In the genomic region with DNA sequence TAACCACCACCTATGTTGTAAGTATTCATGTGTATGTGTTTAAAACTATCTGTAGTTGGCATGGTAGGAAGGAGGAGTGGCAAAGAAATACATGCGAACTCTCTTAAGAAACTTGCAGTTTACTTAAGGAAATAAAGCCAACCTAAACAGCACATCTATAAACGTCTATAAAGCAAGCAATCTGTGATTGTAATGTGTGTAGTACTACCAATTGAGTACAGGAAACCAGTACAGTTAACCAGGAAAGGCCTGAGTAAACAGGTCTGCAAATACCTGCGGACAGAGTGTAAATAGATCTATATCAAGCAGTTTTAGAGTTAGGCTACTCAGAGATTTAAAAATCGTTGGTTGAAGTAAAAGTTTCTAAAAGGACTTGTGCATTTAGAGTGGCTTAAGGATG, we compare ENCODE assay signal across 20 cellular contexts. TPM values are rescaled to one million over a fixed set of nuclear protein-coding genes. Genes with fewer than 3 reads are reported as not detected.
A peak's percentile ranks its signal among the peaks of the same experiment; 100 is the strongest.
DNase-seq lines count a peak whose midpoint lies in the region; ATAC-seq, FAIRE-seq and TF ChIP-seq lines count a peak whose summit lies in the region.
"Had no signal": no experiment of that assay in that cellular context is flagged by ENCODE, and none has a peak within 500 bp of the region (broad histone marks: within the 10 kb centered on the region; RNA-seq: fewer than 3 reads in every experiment).

No MANE protein-coding gene starts in this region.

- BruUV-seq in PC-3 (replicated peaks; lab: Mats Ljungman, UMichigan): no TSS peak

- no peaks in the 10 kb centered on the region for H3K4me1 Mint-ChIP-seq in glutamatergic neuron (ENCODE audit: low read depth, unreplicated experiment)

- H3K27ac Mint-ChIP-seq in glutamatergic neuron (ENCODE audit: unreplicated experiment): no peak overlapping the region
- H3K27ac Mint-ChIP-seq: H9 had no signal

- H3K9me3 Mint-ChIP-seq in glutamatergic neuron (ENCODE audit: unreplicated experiment): no peaks in the 10 kb centered on the region
- H3K9me3 Mint-ChIP-seq: H9 had no signal

- DNase-seq in PC-3 (peak; percentile 84), epithelial cell of esophagus (ENCODE audit: low read depth) (peak; percentile 15), pancreas (no peak), suprapubic skin (ENCODE audit: low spot score in 2 of 2) (no peak), glutamatergic neuron (no peak), cerebellar cortex (ENCODE audit: low spot score) (no peak)
- DNase-seq: AML-193, COR-L47, H9, NCI-H1417 treated with DMSO at 0.1 percent for 48 hours, NCI-H1930, NCI-H446 treated with DMSO at 0.1 percent for 48 hours, NCI-H748 treated with DMSO at 0.1 percent for 48 hours, OCI-M1, SJCRH30 had no signal

- H3K4me2 ChIP-seq in PC-3 (ENCODE audit: low read length): peak overlapping the region; percentile 36

- CTCF ChIA-PET in PC-3 (lab: Charles Lee): no interaction called here

- H2AFZ ChIP-seq in PC-3 (ENCODE audit: low read length): 0 out of 2 replicates have a peak overlapping the region, but pooled peaks have one; percentile 7

- no peak overlapping the region for H3K4me3 Mint-ChIP-seq in glutamatergic neuron (ENCODE audit: unreplicated experiment)
- H3K4me3 Mint-ChIP-seq: H9 had no signal

- H3K4me3 ChIP-seq in PC-3 (ENCODE audit: low read length) (no peak overlapping the region), epithelial cell of esophagus (ENCODE audit: low read length) (peak overlapping the region; percentile 84), pancreas (no peak overlapping the region), suprapubic skin (no peak overlapping the region)
- H3K4me3 ChIP-seq: SJCRH30 had no signal

- peaks cover 30% of the 10 kb centered on the region for H3K4me1 ChIP-seq in PC-3 (ENCODE audit: insufficient read depth, low read length)
- peaks cover 8 to 13% (median 10%) of the 10 kb centered on the region in 3 donors for H3K4me1 ChIP-seq in pancreas
- peaks cover 25% of the 10 kb centered on the region for H3K4me1 ChIP-seq in suprapubic skin
- H3K4me1 ChIP-seq: SJCRH30 had no signal

- TF ChIP-seq POLR2A in suprapubic skin (IDR thresholded peaks at IDR 0.05): no peak

- no peaks in the 10 kb centered on the region for H3K36me3 Mint-ChIP-seq in glutamatergic neuron (ENCODE audit: unreplicated experiment)

- H4K20me1 ChIP-seq in PC-3 (ENCODE audit: low read length): no peaks in the 10 kb centered on the region

- TF ChIP-seq EP300 in suprapubic skin (IDR thresholded peaks at IDR 0.05): no peak

- POLR2A ChIA-PET in PC-3 (lab: Charles Lee; ENCODE audit: unreplicated experiment): no interaction called here

- TF ChIP-seq CTCF in C4-2B (conservative IDR thresholded peaks at IDR 0.05): no peak
- no peak for TF ChIP-seq CTCF in PC-3 (conservative IDR thresholded peaks at IDR 0.05; ENCODE audit: low read depth, low read length)
- no peak for TF ChIP-seq CTCF in epithelial cell of esophagus (IDR thresholded peaks at IDR 0.05; ENCODE audit: insufficient read depth, low read depth, low read length, missing control alignments)
- TF ChIP-seq CTCF in pancreas (IDR thresholded peaks at IDR 0.05): no peak
- TF ChIP-seq CTCF in suprapubic skin (IDR thresholded peaks at IDR 0.05): no peak
- TF ChIP-seq CTCF in glutamatergic neuron (IDR thresholded peaks at IDR 0.05; ENCODE audit: partially characterized antibody, unreplicated experiment): no peak

- intact Hi-C loops in PC-3 (cut with micrococcal nuclease) (loop anchor here (2.0 kb wide), 1 partner anchor 24 kb away; no protein-coding TSS in a partner anchor), pancreas (cut with DNase I) (no loop called here)

- ATAC-seq in PC-3 (peak; percentile 99), pancreas (peak in 3 of 4 donors; percentile 24 to 37 (median 32)), GM21529 (IDR thresholded peaks at IDR 0.05; ENCODE audit: unreplicated experiment) (no peak)

- no peaks in the 10 kb centered on the region for H3F3A ChIP-seq in PC-3 (ENCODE audit: low read length, unreplicated experiment)

- 24 to 35% methylated on average over 4 of the region's 4 CpGs for WGBS in pancreas, 2 donors
- 43% methylated on average over 4 of the region's 4 CpGs for WGBS in suprapubic skin

- no peaks in the 10 kb centered on the region for H3K79me2 ChIP-seq in PC-3 (ENCODE audit: low read length)

- 0 out of 2 replicates have a peak, but pooled peaks cover 5% of the 10 kb centered on the region for H3K9me2 ChIP-seq in PC-3 (replicated peaks; ENCODE audit: low read length)

- H3K36me3 ChIP-seq in PC-3 (ENCODE audit: low read depth, low read length) (no peaks in the 10 kb centered on the region), pancreas (no peaks in the 10 kb centered on the region), suprapubic skin (no peaks in the 10 kb centered on the region)
- H3K36me3 ChIP-seq: SJCRH30 had no signal

- no peaks in the 10 kb centered on the region for H3K27me3 Mint-ChIP-seq in glutamatergic neuron (ENCODE audit: unreplicated experiment)

- H3K27me3 ChIP-seq in PC-3 (ENCODE audit: low read length) (no peaks in the 10 kb centered on the region), pancreas (no peaks in the 10 kb centered on the region), suprapubic skin (no peaks in the 10 kb centered on the region)
- H3K27me3 ChIP-seq: SJCRH30 had no signal

- H3K9me3 ChIP-seq in PC-3 (ENCODE audit: low read length): no peaks in the 10 kb centered on the region
- no peaks in the 10 kb centered on the region for H3K9me3 ChIP-seq in pancreas
- no peaks in the 10 kb centered on the region for H3K9me3 ChIP-seq in suprapubic skin
- H3K9me3 ChIP-seq: SJCRH30 had no signal

- FAIRE-seq in pancreas (lab: Jason Lieb, UNC): no peak
- FAIRE-seq: GM19239, HTR-8/SVneo had no signal

- H3K27ac ChIP-seq in C4-2B: peak overlapping the region; percentile 90; the same call in 1 of the 2 replicates
- peak overlapping the region; percentile 41 for H3K27ac ChIP-seq in PC-3 (ENCODE audit: low read length)
- no peak overlapping the region for H3K27ac ChIP-seq in pancreas
- H3K27ac ChIP-seq in suprapubic skin: no peak overlapping the region
- H3K27ac ChIP-seq: RWPE1, SJCRH30 had no signal

- no peak overlapping the region for H3K9ac ChIP-seq in PC-3 (ENCODE audit: low read length)

RNA-seq across cellular contexts. Expression of a gene that starts 59.5 kb away (rescaled TPM):
- 32.6 and 37.9 TPM in 2 replicates for total RNA-seq in PC-3 (2014; rRNA removed)
- 10 to 100 TPM; 17.0 to 30.2 (median 19.6) TPM for total RNA-seq in pancreas
- polyA plus RNA-seq in pancreas: 1 to 10 TPM; 3.5 to 5.5 TPM
- 10 to 100 TPM; 69.7 to 86.9 (median 79.4) TPM for total RNA-seq in suprapubic skin
- total RNA-seq in glutamatergic neuron (ENCODE audit: unreplicated experiment): 27.6 TPM

Comparison
In these comparisons a context has a peak if more than half of its experiments do, and no peak if none do; other contexts are left out.
1. H3K27ac ChIP-seq: peak in C4-2B (single experiment) and PC-3 (single experiment); none in pancreas (0 of 4) and suprapubic skin (single experiment).
2. DNase-seq: peak in PC-3 (single experiment) and epithelial cell of esophagus (single experiment); none in pancreas (0 of 6), suprapubic skin (0 of 2), glutamatergic neuron (single experiment) and cerebellar cortex (single experiment).